In the genomic region with DNA sequence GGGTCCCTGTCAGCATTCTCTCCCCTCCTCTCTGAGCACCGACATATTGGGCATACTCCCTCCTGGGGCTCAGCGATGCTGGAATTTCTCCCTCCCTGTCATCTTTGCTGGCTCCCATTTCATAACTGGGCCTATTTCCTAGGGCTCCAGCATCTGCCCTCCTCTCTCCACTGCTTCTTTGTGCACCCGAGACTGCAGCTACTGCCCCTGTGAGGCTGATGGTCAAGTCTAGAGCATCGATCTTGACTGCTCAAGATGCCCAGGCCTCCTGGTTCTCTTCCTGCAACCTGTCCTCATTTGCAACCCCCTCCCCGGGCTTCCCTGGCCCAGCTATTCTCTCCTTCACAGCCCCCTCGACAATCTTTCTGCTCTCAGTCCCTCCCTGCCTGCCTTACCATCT, we compare ENCODE assay signal across 19 cellular contexts. TPM values are rescaled to one million over a fixed set of nuclear protein-coding genes. Genes with fewer than 3 reads are reported as not detected.
DNase-seq lines count a peak whose midpoint lies in the region; ATAC-seq and TF ChIP-seq lines count a peak whose summit lies in the region.
"Had no signal": no experiment of that assay in that cellular context is flagged by ENCODE, and none has a peak within 500 bp of the region (broad histone marks: within the 10 kb centered on the region; RNA-seq: fewer than 3 reads in every experiment).

No MANE protein-coding gene starts in this region.

- no peak overlapping the region for H2AK5ac ChIP-seq in mesendoderm (ENCODE audit: low read length)

- H3K23ac ChIP-seq in mesendoderm (ENCODE audit: low read length) = peak overlapping the region; percentile 56

- no peak overlapping the region for H3K4me2 ChIP-seq in mesendoderm (ENCODE audit: low read length)
- H3K4me2 ChIP-seq: GM23338 had no signal

- no peaks in the 10 kb centered on the region for H3K4me1 Mint-ChIP-seq in stimulated activated naive B cell treated with anti-CD40 and anti-IgM and Interleukin-4, amounts not matched to agents 10 μg/mL and 1 μg/mL and 100 μg/mL, for 72 hours
- H3K4me1 Mint-ChIP-seq: CD14-positive monocyte; CD8-positive, alpha-beta memory T cell had no signal

- H3K4me3 ChIP-seq in right atrium auricular region (no peak overlapping the region), heart right ventricle (no peak overlapping the region), mesendoderm (ENCODE audit: low read length) (no peak overlapping the region)
- H3K4me3 ChIP-seq: GM23338 had no signal

- H3K4me1 ChIP-seq in right atrium auricular region (no peaks in the 10 kb centered on the region), heart right ventricle (no peaks in the 10 kb centered on the region), mesendoderm (ENCODE audit: control insufficient read depth, low read depth, low read length) (peaks cover 2% of the 10 kb centered on the region)
- H3K4me1 ChIP-seq: Caco-2 had no signal

- H3K36me3 Mint-ChIP-seq in stimulated activated naive B cell treated with anti-CD40 and anti-IgM and Interleukin-4, amounts not matched to agents 10 μg/mL and 1 μg/mL and 100 μg/mL, for 72 hours = peaks cover 62% of the 10 kb centered on the region in 2 donors
- H3K36me3 Mint-ChIP-seq: CD8-positive, alpha-beta memory T cell had no signal

- no peak overlapping the region for H2BK120ac ChIP-seq in mesendoderm (ENCODE audit: low read depth, low read length)

- intact Hi-C loops in heart right ventricle (cut with DNase I) = no loop called here
- intact Hi-C loops in sciatic nerve (cut with DNase I) = no loop called here

- WGBS in heart right ventricle, 2 donors = 81 to 86% methylated on average over 6 of the region's 6 CpGs
- WGBS in mesendoderm (ENCODE audit: extremely low coverage, insufficient coverage, low lambda C conversion rate) = no CpG with 5 or more reads among the region's 6 CpGs

- H3K27me3 Mint-ChIP-seq in stimulated activated naive B cell treated with anti-CD40 and anti-IgM and Interleukin-4, amounts not matched to agents 10 μg/mL and 1 μg/mL and 100 μg/mL, for 72 hours = no peaks in the 10 kb centered on the region
- H3K27me3 Mint-ChIP-seq: CD8-positive, alpha-beta memory T cell; IgD-negative memory B cell had no signal

- H4K5ac ChIP-seq in mesendoderm (ENCODE audit: low read length) = no peak overlapping the region

- ATAC-seq in heart right ventricle = no peak
- ATAC-seq in sciatic nerve = no peak
- ATAC-seq in HG03095 (IDR thresholded peaks at IDR 0.05; ENCODE audit: unreplicated experiment) = no peak
- no peak for ATAC-seq in stimulated activated naive B cell treated with anti-CD40 and anti-IgM and Interleukin-4, amounts not matched to agents 10 μg/mL and 1 μg/mL and 100 μg/mL, for 72 hours (replicated peaks)
- ATAC-seq in HG03571 (IDR thresholded peaks at IDR 0.05; ENCODE audit: unreplicated experiment) = no peak
- ATAC-seq: GM23338 had no signal

- H3K9ac ChIP-seq in mesendoderm (ENCODE audit: low read length) = no peak overlapping the region

- no peaks in the 10 kb centered on the region for H3K79me1 ChIP-seq in mesendoderm (ENCODE audit: low read length)

- H3K79me2 ChIP-seq in mesendoderm (ENCODE audit: control insufficient read depth, insufficient read depth, low read length) = no peaks in the 10 kb centered on the region

- TF ChIP-seq CTCF in right atrium auricular region (IDR thresholded peaks at IDR 0.05) (no peak), heart right ventricle (IDR thresholded peaks at IDR 0.05) (no peak)

- no peaks in the 10 kb centered on the region for H3K9me3 ChIP-seq in right atrium auricular region
- no peaks in the 10 kb centered on the region for H3K9me3 ChIP-seq in heart right ventricle
- H3K9me3 ChIP-seq: Caco-2 had no signal

- H3K9me3 Mint-ChIP-seq in stimulated activated naive B cell treated with anti-CD40 and anti-IgM and Interleukin-4, amounts not matched to agents 10 μg/mL and 1 μg/mL and 100 μg/mL, for 72 hours = no peaks in the 10 kb centered on the region
- H3K9me3 Mint-ChIP-seq: CD14-positive monocyte; CD8-positive, alpha-beta memory T cell; GM23338; IgD-negative memory B cell had no signal

- no peak overlapping the region for H3K56ac ChIP-seq in mesendoderm (ENCODE audit: low read length)

- DNase-seq in right atrium auricular region (ENCODE audit: low spot score) = peak; percentile 49
- DNase-seq in heart right ventricle = no peak
- DNase-seq in mesendoderm = no peak
- DNase-seq in sciatic nerve (ENCODE audit: low spot score) = peak; percentile 9
- no peak for DNase-seq in SHP77 treated with DMSO at 0.1 percent for 48 hours (lab: John Stamatoyannopoulos, UW)
- DNase-seq in stimulated activated naive B cell treated with anti-CD40 and anti-IgM and Interleukin-4, amounts not matched to agents 10 μg/mL and 1 μg/mL and 100 μg/mL, for 72 hours = no peak
- DNase-seq: Caco-2; CD8-positive, alpha-beta memory T cell; DMS53; H7 had no signal

- no peak overlapping the region for H3K18ac ChIP-seq in mesendoderm (ENCODE audit: low read length)

- no peak overlapping the region for H3K4ac ChIP-seq in mesendoderm (ENCODE audit: low read depth, low read length)

- no peak overlapping the region for H2BK5ac ChIP-seq in mesendoderm (ENCODE audit: low read length)

- no peaks in the 10 kb centered on the region for H3K27me3 ChIP-seq in right atrium auricular region
- no peaks in the 10 kb centered on the region for H3K27me3 ChIP-seq in heart right ventricle
- H3K27me3 ChIP-seq in mesendoderm (ENCODE audit: insufficient read depth, low read length, poor library complexity) = no peaks in the 10 kb centered on the region

- H3K27ac Mint-ChIP-seq in stimulated activated naive B cell treated with anti-CD40 and anti-IgM and Interleukin-4, amounts not matched to agents 10 μg/mL and 1 μg/mL and 100 μg/mL, for 72 hours = no peak overlapping the region
- H3K27ac Mint-ChIP-seq: CD14-positive monocyte, GM23338, IgD-negative memory B cell had no signal

- H3K36me3 ChIP-seq in right atrium auricular region (no peaks in the 10 kb centered on the region), heart right ventricle (peaks cover 0 to 9% (median 0%) of the 10 kb centered on the region in 9 donors), mesendoderm (ENCODE audit: control insufficient read depth, insufficient read depth, low read length) (no peaks in the 10 kb centered on the region)

- H3K4me3 Mint-ChIP-seq in stimulated activated naive B cell treated with anti-CD40 and anti-IgM and Interleukin-4, amounts not matched to agents 10 μg/mL and 1 μg/mL and 100 μg/mL, for 72 hours = no peak overlapping the region
- H3K4me3 Mint-ChIP-seq: CD14-positive monocyte; CD8-positive, alpha-beta memory T cell; GM23338; IgD-negative memory B cell had no signal

- no peak overlapping the region for H2BK15ac ChIP-seq in mesendoderm (replicated peaks; ENCODE audit: low read depth)

- H3K27ac ChIP-seq in right atrium auricular region (no peak overlapping the region), heart right ventricle (no peak overlapping the region), mesendoderm (ENCODE audit: low read depth, low read length) (peak overlapping the region; percentile 27)
- H3K27ac ChIP-seq: 22Rv1 had no signal

- no peak overlapping the region for H4K8ac ChIP-seq in mesendoderm (ENCODE audit: low read depth, low read length)

RNA-seq across cellular contexts. Expression of gene WHAMM, which starts 53.5 kb away (rescaled TPM):
- total RNA-seq in right atrium auricular region (1 to 10 TPM; 5.2 to 6.7 TPM), heart right ventricle (1 to 10 TPM; 5.4 to 8.1 (median 6.8) TPM), sciatic nerve (14.2 TPM)
- 1 to 10 TPM; 3.2 to 3.9 TPM for polyA plus RNA-seq in heart right ventricle
- polyA plus RNA-seq in mesendoderm (2013, experiment 1 of 2) = 1.8 TPM
- 2.3 TPM for polyA plus RNA-seq in mesendoderm (2013, experiment 2 of 2)

RNA-seq across cellular contexts. Expression of gene FSD2, which starts 57.0 kb away (rescaled TPM):
- 10 to 100 TPM in 1 of 2 donors, 1 to 10 TPM in 1; 9.0 to 58.8 TPM for total RNA-seq in right atrium auricular region
- 100 to 1,000 TPM in 3 of 10 donors, 10 to 100 TPM in 7; 50.3 to 142 (median 88.8) TPM for total RNA-seq in heart right ventricle
- 10 to 100 TPM in 1 of 2 donors, 1 to 10 TPM in 1; 1.7 to 24.9 TPM for polyA plus RNA-seq in heart right ventricle
- polyA plus RNA-seq in mesendoderm (2013, experiment 1 of 2) = under 0.01 TPM
- polyA plus RNA-seq in mesendoderm (2013, experiment 2 of 2) = not detected
- total RNA-seq in sciatic nerve = not detected
- total RNA-seq: A673; Caco-2; CD8-positive, alpha-beta memory T cell; GM23338; HT1080 had no signal
- polyA plus RNA-seq: BJ had no signal

Comparison
In these comparisons a context has a peak if more than half of its experiments do, and no peak if none do; other contexts are left out.
1. DNase-seq: peak in right atrium auricular region (single experiment) and sciatic nerve (single experiment); none in heart right ventricle (0 of 2), mesendoderm (single experiment), SHP77 treated with DMSO at 0.1 percent for 48 hours (single experiment) and stimulated activated naive B cell treated with anti-CD40 and anti-IgM and Interleukin-4, amounts not matched to agents 10 μg/mL and 1 μg/mL and 100 μg/mL, for 72 hours (single experiment).